In genomic region chrX:19563327-19563726, GRCh38 we compare ENCODE assay signal across 13 cellular contexts. TPM values are rescaled to one million over a fixed set of nuclear protein-coding genes. Genes with fewer than 3 reads are reported as not detected.
DNase-seq lines count a peak whose midpoint lies in the region; ATAC-seq and TF ChIP-seq lines count a peak whose summit lies in the region.
"Had no signal": no experiment of that assay in that cellular context is flagged by ENCODE, and none has a peak within 500 bp of the region (broad histone marks: within the 10 kb centered on the region; RNA-seq: fewer than 3 reads in every experiment).

No MANE protein-coding gene starts in this region.

- peak; percentile 46 for ATAC-seq in GM19324 (IDR thresholded peaks at IDR 0.05; ENCODE audit: low FRiP score, unreplicated experiment)
- peak; percentile 45 for ATAC-seq in HG02798 (IDR thresholded peaks at IDR 0.05; ENCODE audit: poor library complexity, unreplicated experiment)

- H3K27me3 Mint-ChIP-seq in activated naive CD4-positive, alpha-beta T cell treated with anti-CD3 and anti-CD28 coated beads, Interleukin-2, amount 10 ng/mL, durations not matched to agents 7 days and 5 days, result no peaks in the 10 kb centered on the region

- TF ChIP-seq RAD21 in SK-N-SH (IDR thresholded peaks at IDR 0.05; ENCODE audit: low read length), result no peak

- H3K9me3 ChIP-seq in SK-N-SH, result no peaks in the 10 kb centered on the region

- no peak overlapping the region for H3K27ac ChIP-seq in SK-N-SH (ENCODE audit: low read depth in 2 of 2, low read length in 1 of 2)

- TF ChIP-seq CTCF in GM06990 (IDR thresholded peaks at IDR 0.05; ENCODE audit: insufficient read depth, low read length, poor library complexity, severe bottlenecking) (no peak), SK-N-SH (IDR thresholded peaks at IDR 0.05) (no peak)

- peaks cover 7% of the 10 kb centered on the region; the same call in 1 of the 2 replicates for H4K20me1 ChIP-seq in SK-N-SH (ENCODE audit: insufficient read depth)

- H3K9me2 ChIP-seq in SK-N-SH, result no peaks in the 10 kb centered on the region

- peaks cover 22% of the 10 kb centered on the region for H3K4me1 Mint-ChIP-seq in activated naive CD4-positive, alpha-beta T cell treated with anti-CD3 and anti-CD28 coated beads, Interleukin-2, amount 10 ng/mL, durations not matched to agents 7 days and 5 days

- TF ChIP-seq EP300 in SK-N-SH (IDR thresholded peaks at IDR 0.05; ENCODE audit: borderline replicate concordance in 1 of 2, low read depth in 1 of 2, low read length in 1 of 2), result no peak

- WGBS in SK-N-SH (ENCODE audit: low lambda C conversion rate), result 79% methylated on average over 9 of the region's 10 CpGs

- peaks cover 21% of the 10 kb centered on the region for H3K36me3 Mint-ChIP-seq in activated naive CD4-positive, alpha-beta T cell treated with anti-CD3 and anti-CD28 coated beads, Interleukin-2, amount 10 ng/mL, durations not matched to agents 7 days and 5 days

- H3K27me3 ChIP-seq in GM06990 (replicated peaks; ENCODE audit: control insufficient read depth, insufficient read depth, low read length) (no peaks in the 10 kb centered on the region), SK-N-SH (ENCODE audit: insufficient read depth) (no peaks in the 10 kb centered on the region)

- peak; percentile 62 for DNase-seq in GM06990 (ENCODE audit: extremely low read depth, insufficient read length)
- peak; percentile 21 for DNase-seq in NOMO-1 treated with dmso at 0.1 percent for 144 hours (lab: John Stamatoyannopoulos, UW; ENCODE audit: unreplicated experiment)
- DNase-seq in DMS 273 (lab: John Stamatoyannopoulos, UW; ENCODE audit: unreplicated experiment), result no peak
- no peak for DNase-seq in SK-N-SH
- DNase-seq in GM19240 (ENCODE audit: insufficient read length, low spot score), result no peak
- no peak for DNase-seq in activated naive CD4-positive, alpha-beta T cell treated with anti-CD3 and anti-CD28 coated beads, Interleukin-2, amount 10 ng/mL, durations not matched to agents 7 days and 5 days
- DNase-seq: activated gamma-delta T cell treated with Interleukin-2 at 50 U/mL for 16 hours; erythroblast; hypothalamus; occipital lobe; stimulated activated CD4-positive, alpha-beta T cell treated with anti-CD3 and anti-CD28 coated beads, Interleukin-12 subunit alpha, Interleukin-12 subunit beta, amount 100 ng/mL, for 4 hours had no signal

- no peak overlapping the region for H3K27ac Mint-ChIP-seq in activated naive CD4-positive, alpha-beta T cell treated with anti-CD3 and anti-CD28 coated beads, Interleukin-2, amount 10 ng/mL, durations not matched to agents 7 days and 5 days

- H3K9me3 Mint-ChIP-seq in activated naive CD4-positive, alpha-beta T cell treated with anti-CD3 and anti-CD28 coated beads, Interleukin-2, amount 10 ng/mL, durations not matched to agents 7 days and 5 days, result no peaks in the 10 kb centered on the region

- H3K4me3 Mint-ChIP-seq in activated naive CD4-positive, alpha-beta T cell treated with anti-CD3 and anti-CD28 coated beads, Interleukin-2, amount 10 ng/mL, durations not matched to agents 7 days and 5 days, result no peak overlapping the region

- H3K79me2 ChIP-seq in SK-N-SH (ENCODE audit: insufficient read depth), result peaks cover 17% of the 10 kb centered on the region

- CTCF ChIA-PET in SK-N-SH (lab: Yijun Ruan, JAX), result no interaction called here
- CTCF ChIA-PET in activated naive CD4-positive, alpha-beta T cell treated with anti-CD3 and anti-CD28 coated beads, Interleukin-2, amount 10 ng/mL, durations not matched to agents 7 days and 5 days (lab: Charles Lee), result no interaction called here

- H3K4me3 ChIP-seq in GM06990 (replicated peaks; ENCODE audit: low read depth, low read length) (no peak overlapping the region), SK-N-SH (ENCODE audit: low read depth in 2 of 2, low read length in 1 of 2) (no peak overlapping the region)

- peaks cover 10% of the 10 kb centered on the region for H3F3A ChIP-seq in SK-N-SH (replicated peaks; ENCODE audit: insufficient read depth)

- no peak overlapping the region for H2AFZ ChIP-seq in SK-N-SH (ENCODE audit: low read depth)

- peaks cover 8 to 14% of the 10 kb centered on the region in 2 experiments; a peak in 3 of 4 replicates for H3K4me1 ChIP-seq in SK-N-SH (ENCODE audit: control insufficient read depth in 1 of 2, insufficient read depth in 2 of 2, low read depth in 1 of 2, low read length in 1 of 2)

- no peak overlapping the region for H3K4me2 ChIP-seq in SK-N-SH

- H3K36me3 ChIP-seq in GM06990 (ENCODE audit: control insufficient read depth, insufficient read depth, low read length) (0 out of 2 replicates have a peak, but pooled peaks cover 2% of the 10 kb centered on the region), SK-N-SH (replicated peaks in 1 of 2; ENCODE audit: control insufficient read depth in 1 of 2, insufficient read depth in 2 of 2, low read length in 1 of 2) (peaks cover 0 to 42% of the 10 kb centered on the region in 2 experiments)

- POLR2A ChIA-PET in SK-N-SH (lab: Yijun Ruan, JAX), result no interaction called here

- H3K9ac ChIP-seq in SK-N-SH, result no peak overlapping the region

TF ChIP-seq in SK-N-SH, 30 proteins besides CTCF, POLR2A, EP300 and RAD21:
- no peak for TF ChIP-seq POLR2AphosphoS5 (IDR thresholded peaks at IDR 0.05; ENCODE audit: low read depth, low read length)
- no peak for TF ChIP-seq GABPA (IDR thresholded peaks at IDR 0.05; ENCODE audit: low read depth)
- TF ChIP-seq FOXM1 (IDR thresholded peaks at IDR 0.05; ENCODE audit: low read depth), result no peak

RNA-seq across cellular contexts. Expression of gene MAP3K15, which starts 48.0 kb away (rescaled TPM):
- 0.05 and 0.07 TPM in 2 replicates for polyA plus RNA-seq in SK-N-SH (2012; rRNA removed)
- polyA plus RNA-seq in SK-N-SH (2012; cell fraction: cytosol; rRNA removed), result 0.05 TPM in 2 replicates
- 0.06 and 0.10 TPM in 2 replicates for polyA plus RNA-seq in SK-N-SH (2012; cell fraction: nucleus; rRNA removed)

Comparison
In these comparisons a context has a peak if more than half of its experiments do, and no peak if none do; other contexts are left out.
1. DNase-seq: peak in GM06990 (single experiment) and NOMO-1 treated with dmso at 0.1 percent for 144 hours (single experiment); none in DMS 273 (single experiment), SK-N-SH (single experiment), GM19240 (single experiment) and activated naive CD4-positive, alpha-beta T cell treated with anti-CD3 and anti-CD28 coated beads, Interleukin-2, amount 10 ng/mL, durations not matched to agents 7 days and 5 days (single experiment).